18 cellular contexts compared by ENCODE assay signal in the genomic region with DNA sequence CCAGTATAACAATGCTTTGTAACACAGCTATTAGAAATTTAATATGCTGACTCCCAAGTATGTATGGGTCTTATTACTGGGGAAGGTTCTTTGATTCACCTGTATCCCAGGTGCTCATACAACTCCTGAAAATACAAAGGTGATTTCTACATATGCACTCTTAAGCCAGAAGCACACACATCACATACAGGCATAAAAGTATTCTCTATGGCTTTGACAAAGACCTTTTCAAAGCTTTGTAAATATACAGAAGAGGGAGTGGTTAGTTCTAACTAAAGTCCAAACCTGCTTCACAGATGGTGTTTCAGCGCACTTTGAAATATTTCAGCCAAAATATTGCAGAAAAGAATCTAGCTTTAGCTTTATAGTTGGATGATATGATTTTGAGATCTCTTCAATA.
"Had no signal": no experiment of that assay in that cellular context is flagged by ENCODE, and none has a peak within 500 bp of the region (broad histone marks: within the 10 kb centered on the region; RNA-seq: fewer than 3 reads in every experiment).

No MANE protein-coding gene starts in this region.

- H3K9me3 ChIP-seq: SJSA1 had no signal

- H3K36me3 ChIP-seq: brain microvascular endothelial cell, cardiac muscle cell, SJSA1 had no signal

- DNase-seq: activated CD4-positive, alpha-beta T cell treated with anti-CD3 and anti-CD28 coated beads for 4 hours; activated CD8-positive, alpha-beta memory T cell treated with anti-CD3 and anti-CD28 coated beads, Interleukin-2, amount 50 U/mL, for 4 hours; activated CD8-positive, alpha-beta T cell treated with anti-CD3 and anti-CD28 coated beads for 36 hours; activated gamma-delta T cell treated with Interleukin-2 at 50 U/mL for 16 hours; activated naive CD4-positive, alpha-beta T cell treated with anti-CD3 and anti-CD28 coated beads, Interleukin-2, amount 10 ng/mL, durations not matched to agents 7 days and 5 days; activated naive CD8-positive, alpha-beta T cell treated with anti-CD3 and anti-CD28 coated beads for 36 hours; activated T-cell treated with anti-CD3 and anti-CD28 coated beads, Interleukin-2, amount 50 U/mL, for 72 hours; brain microvascular endothelial cell; KG1; NCI-H1694; NCI-H526; PC-3; SHP77; SW 1271 had no signal

- ATAC-seq: activated CD4-positive, CD25-positive, alpha-beta regulatory T cell treated with anti-CD3 and anti-CD28 coated beads, Interleukin-2, amount 50 U/mL, for 24 hours; activated CD8-positive, alpha-beta T cell treated with anti-CD3 and anti-CD28 coated beads for 36 hours; activated T-cell treated with anti-CD3 and anti-CD28 coated beads, Interleukin-2, amount 50 U/mL, for 72 hours; PC-3; SK-N-SH treated with all-trans-retinoic acid at 6 μM for 48 hours had no signal

- H3K4me3 ChIP-seq: cardiac muscle cell, SJSA1 had no signal

- H3K4me1 ChIP-seq: SJSA1 had no signal
